Comparison of ENCODE assay signal across 15 cellular contexts in genomic region chr11:115678942-115679341, GRCh38.
A peak's percentile ranks its signal among the peaks of the same experiment; 100 is the strongest.
DNase-seq lines count a peak whose midpoint lies in the region; ATAC-seq and TF ChIP-seq lines count a peak whose summit lies in the region.
"Had no signal": no experiment of that assay in that cellular context is flagged by ENCODE, and none has a peak within 500 bp of the region (broad histone marks: within the 10 kb centered on the region; RNA-seq: fewer than 3 reads in every experiment).

No MANE protein-coding gene starts in this region.

- WGBS in liver = 74% methylated on average over 5 of the region's 5 CpGs
- 89% methylated on average over 5 of the region's 5 CpGs for WGBS in prostate gland

- TF ChIP-seq RAD21 in liver (IDR thresholded peaks at IDR 0.05) = peak; percentile 41 to 64

- H3K36me3 ChIP-seq in liver (ENCODE audit: control insufficient read depth in 4 of 4, insufficient read depth in 3 of 4, low read depth in 1 of 4, low read length in 3 of 4) (no peaks in the 10 kb centered on the region), prostate gland (no peaks in the 10 kb centered on the region)
- H3K36me3 ChIP-seq: gastrocnemius medialis, left lung, suprapubic skin had no signal

- DNase-seq in ELF-1 (ENCODE audit: low read depth, low spot score) (peak; percentile 78), LNCaP clone FGC (ENCODE audit: low read depth) (peak; percentile 22), cerebellar cortex (ENCODE audit: low spot score) (peak; percentile 36), hippocampal formation (lab: John Stamatoyannopoulos, UW) (no peak), prostate gland (ENCODE audit: low spot score) (no peak)
- DNase-seq: activated effector memory CD4-positive, alpha-beta T cell treated with anti-CD3 and anti-CD28 coated beads, Interleukin-2, amount 50 U/mL, for 16 hours; CD4-positive, CD25-positive, alpha-beta regulatory T cell; left lung; NCI-H187 treated with DMSO at 0.1 percent for 48 hours; OCI-M1 had no signal

- no peak overlapping the region for H3K4me3 ChIP-seq in LNCaP clone FGC (ENCODE audit: low read depth, low read length)
- no peak overlapping the region for H3K4me3 ChIP-seq in liver (ENCODE audit: low read depth in 1 of 3, low read length in 3 of 3)
- H3K4me3 ChIP-seq in prostate gland = no peak overlapping the region
- H3K4me3 ChIP-seq: gastrocnemius medialis, left lung, suprapubic skin had no signal

- no peak overlapping the region for H3K27ac ChIP-seq in liver (ENCODE audit: low read depth in 1 of 2, low read length in 2 of 2)
- no peak overlapping the region for H3K27ac ChIP-seq in prostate gland
- H3K27ac ChIP-seq: gastrocnemius medialis, left lung, suprapubic skin had no signal

- H3K9me3 ChIP-seq in liver (ENCODE audit: control insufficient read depth in 4 of 4, low read length in 3 of 4) (no peaks in the 10 kb centered on the region), prostate gland (no peaks in the 10 kb centered on the region)
- H3K9me3 ChIP-seq: gastrocnemius medialis, left lung, suprapubic skin had no signal

- intact Hi-C loops in prostate gland (cut with DNase I) = no loop called here

- TF ChIP-seq CTCF in LNCaP clone FGC (IDR thresholded peaks at IDR 0.05; ENCODE audit: control insufficient read depth, extremely low read depth, insufficient read depth) = peak; percentile 79
- TF ChIP-seq CTCF in liver (IDR thresholded peaks at IDR 0.05; ENCODE audit: low read depth, low read length, missing input control) = no peak
- no peak for TF ChIP-seq CTCF in prostate gland (IDR thresholded peaks at IDR 0.05)

- TF ChIP-seq POLR2A in prostate gland (IDR thresholded peaks at IDR 0.05) = no peak

- H3K4me1 ChIP-seq in liver (ENCODE audit: control insufficient read depth in 4 of 4, insufficient read depth in 4 of 4, low read length in 3 of 4) (no peaks in the 10 kb centered on the region), prostate gland (replicated peaks) (no peaks in the 10 kb centered on the region)
- H3K4me1 ChIP-seq: gastrocnemius medialis, left lung, suprapubic skin had no signal

- ATAC-seq in GM19455 (IDR thresholded peaks at IDR 0.05; ENCODE audit: unreplicated experiment) = no peak
- no peak for ATAC-seq in GM18517 (IDR thresholded peaks at IDR 0.05; ENCODE audit: unreplicated experiment)
- ATAC-seq: gastrocnemius medialis, left lung had no signal

- H3K9ac ChIP-seq in liver (ENCODE audit: low read depth in 1 of 2, low read length in 2 of 2) = no peak overlapping the region

- H3K27me3 ChIP-seq in liver (ENCODE audit: control insufficient read depth in 4 of 4, insufficient read depth in 4 of 4, low read length in 3 of 4) (no peaks in the 10 kb centered on the region), prostate gland (replicated peaks; ENCODE audit: insufficient read depth) (no peaks in the 10 kb centered on the region)
- H3K27me3 ChIP-seq: gastrocnemius medialis, left lung had no signal

TF ChIP-seq in liver, 16 proteins besides CTCF, POLR2A, EP300 and RAD21:
- TF ChIP-seq RXRA (IDR thresholded peaks at IDR 0.05) = no peak
- no peak for TF ChIP-seq HNF4G (IDR thresholded peaks at IDR 0.05)
- no peak for TF ChIP-seq JUND (IDR thresholded peaks at IDR 0.05)
- TF ChIP-seq ATF3 (IDR thresholded peaks at IDR 0.05) = no peak
- no peak for TF ChIP-seq HNF4A (conservative IDR thresholded peaks at IDR 0.05)
- no peak for TF ChIP-seq GABPA (IDR thresholded peaks at IDR 0.05 in 1 of 2, conservative IDR thresholded peaks at IDR 0.05 in 1 of 2)
- no peak for TF ChIP-seq NR2F2 (IDR thresholded peaks at IDR 0.05)

Comparison
In these comparisons a context has a peak if more than half of its experiments do, and no peak if none do; other contexts are left out.
1. DNase-seq: peak in ELF-1 (single experiment), LNCaP clone FGC (single experiment) and cerebellar cortex (single experiment); none in hippocampal formation (0 of 2) and prostate gland (single experiment).